ENCODE assay signal across 13 cellular contexts in the genomic region with DNA sequence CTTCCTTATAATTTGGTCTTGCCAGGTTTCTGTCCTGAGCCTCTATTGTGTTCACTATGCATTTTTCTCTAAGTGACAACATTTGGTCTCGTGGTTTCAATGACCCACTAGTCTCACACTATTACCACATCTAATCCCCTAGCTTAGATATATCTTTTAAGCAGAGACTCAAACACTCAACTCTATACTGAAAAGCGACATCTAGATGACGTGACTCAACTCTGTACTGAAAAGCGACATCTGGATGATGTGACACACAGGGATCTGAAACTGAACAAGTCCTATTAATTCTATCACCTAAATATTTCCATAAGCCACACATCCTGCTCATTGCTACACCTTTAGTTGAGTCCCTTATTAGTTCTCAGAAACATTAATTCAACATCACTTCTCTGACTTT.
DNase-seq lines count a peak whose midpoint lies in the region; ATAC-seq, FAIRE-seq and TF ChIP-seq lines count a peak whose summit lies in the region.
"Had no signal": no experiment of that assay in that cellular context is flagged by ENCODE, and none has a peak within 500 bp of the region (broad histone marks: within the 10 kb centered on the region; RNA-seq: fewer than 3 reads in every experiment).

No MANE protein-coding gene starts in this region.

- H4K20me1 ChIP-seq in KMS-11 (ENCODE audit: insufficient read depth): no peaks in the 10 kb centered on the region

- no peak for FAIRE-seq in kidney (lab: Jason Lieb, UNC)

- no peaks in the 10 kb centered on the region for H3K79me2 ChIP-seq in KMS-11 (ENCODE audit: insufficient read depth, low read depth)

- H3K36me3 Mint-ChIP-seq in CD8-positive, alpha-beta T cell: no peaks in the 10 kb centered on the region
- no peaks in the 10 kb centered on the region for H3K36me3 Mint-ChIP-seq in progenitor cell of endocrine pancreas (ENCODE audit: insufficient read depth)

- H3K4me3 ChIP-seq in CD8-positive, alpha-beta T cell (ENCODE audit: low read depth, low read length): no peak overlapping the region
- no peak overlapping the region for H3K4me3 ChIP-seq in KMS-11 (IDR thresholded peaks at IDR 0.05; ENCODE audit: insufficient read depth, low read depth, low read length)
- H3K4me3 ChIP-seq in kidney (ENCODE audit: low read length in 2 of 2): no peak overlapping the region
- H3K4me3 ChIP-seq: ovary had no signal

- H3K27me3 ChIP-seq in CD8-positive, alpha-beta T cell (ENCODE audit: insufficient read depth, low read length): no peaks in the 10 kb centered on the region
- H3K27me3 ChIP-seq in KMS-11 (ENCODE audit: insufficient read depth, low read depth): no peaks in the 10 kb centered on the region
- H3K27me3 ChIP-seq: ovary had no signal

- H3K36me3 ChIP-seq in CD8-positive, alpha-beta T cell (ENCODE audit: insufficient read depth, low read length): no peaks in the 10 kb centered on the region
- no peaks in the 10 kb centered on the region for H3K36me3 ChIP-seq in KMS-11 (ENCODE audit: insufficient read depth)
- H3K36me3 ChIP-seq in kidney (ENCODE audit: control insufficient read depth in 1 of 2, insufficient read depth in 2 of 2, low read length in 2 of 2): no peaks in the 10 kb centered on the region
- H3K36me3 ChIP-seq: ovary had no signal

- no peak for DNase-seq in CD8-positive, alpha-beta T cell
- DNase-seq in G401 (ENCODE audit: low spot score) (no peak), progenitor cell of endocrine pancreas (ENCODE audit: low spot score, unreplicated experiment) (no peak), kidney (no peak), NCI-H2227 treated with DMSO at 0.1 percent for 48 hours (lab: John Stamatoyannopoulos, UW) (no peak)
- DNase-seq: Calu3, caudate nucleus, hypothalamus, NCI-H748 treated with DMSO at 0.1 percent for 48 hours, ovary had no signal

- intact Hi-C loops in CD8-positive, alpha-beta T cell (cut with DNase I, micrococcal nuclease): no loop called here
- intact Hi-C loops in kidney (cut with DNase I): no loop called here

- CTCF ChIA-PET in CD8-positive, alpha-beta T cell (lab: Charles Lee): interaction anchor here (1.2 kb wide), 1 partner anchor 20 kb away, joined by 3 read pairs; no protein-coding TSS in a partner anchor

- no peak overlapping the region for H2AFZ ChIP-seq in KMS-11 (ENCODE audit: low read depth)

- H3K4me1 ChIP-seq in CD8-positive, alpha-beta T cell (ENCODE audit: insufficient read depth, low read length): no peaks in the 10 kb centered on the region
- H3K4me1 ChIP-seq in KMS-11 (ENCODE audit: low read depth, poor library complexity, severe bottlenecking) (peaks cover 33% of the 10 kb centered on the region), kidney (ENCODE audit: control insufficient read depth in 1 of 2, insufficient read depth in 1 of 2, low read depth in 1 of 2, low read length in 2 of 2) (no peaks in the 10 kb centered on the region)

- H3K9me3 ChIP-seq in CD8-positive, alpha-beta T cell (ENCODE audit: low read length): no peaks in the 10 kb centered on the region
- no peaks in the 10 kb centered on the region for H3K9me3 ChIP-seq in kidney (ENCODE audit: control insufficient read depth in 1 of 2, low read length in 2 of 2)
- H3K9me3 ChIP-seq: ovary had no signal

- in situ Hi-C loops in G401 (cut with HindIII; ENCODE audit: low sequenced_read_pairs): no loop called here

- H3K27me3 Mint-ChIP-seq in CD8-positive, alpha-beta T cell (ENCODE audit: low read depth): no peaks in the 10 kb centered on the region
- H3K27me3 Mint-ChIP-seq in progenitor cell of endocrine pancreas: no peaks in the 10 kb centered on the region

- ATAC-seq in CD8-positive, alpha-beta T cell: peak; percentile 31
- peak; percentile 100 for ATAC-seq in GM18907 (IDR thresholded peaks at IDR 0.05; ENCODE audit: unreplicated experiment)
- peak; percentile 99 for ATAC-seq in HG02759 (IDR thresholded peaks at IDR 0.05; ENCODE audit: unreplicated experiment)

- no peak overlapping the region for H3K27ac Mint-ChIP-seq in CD8-positive, alpha-beta T cell
- H3K27ac Mint-ChIP-seq in progenitor cell of endocrine pancreas: no peak overlapping the region

- no peaks in the 10 kb centered on the region for H3K9me3 Mint-ChIP-seq in CD8-positive, alpha-beta T cell
- H3K9me3 Mint-ChIP-seq in progenitor cell of endocrine pancreas (ENCODE audit: low read depth): no peaks in the 10 kb centered on the region

- POLR2A ChIA-PET in CD8-positive, alpha-beta T cell (lab: Charles Lee): no interaction called here

- H3K4me1 Mint-ChIP-seq in CD8-positive, alpha-beta T cell (ENCODE audit: low read depth): peaks cover 6% of the 10 kb centered on the region
- H3K4me1 Mint-ChIP-seq in progenitor cell of endocrine pancreas (ENCODE audit: low read depth): no peaks in the 10 kb centered on the region

- TF ChIP-seq CTCF in CD8-positive, alpha-beta T cell (IDR thresholded peaks at IDR 0.05): no peak
- TF ChIP-seq CTCF in KMS-11 (conservative IDR thresholded peaks at IDR 0.05; ENCODE audit: low read depth, low read length) (no peak), progenitor cell of endocrine pancreas (IDR thresholded peaks at IDR 0.05; ENCODE audit: unreplicated experiment) (no peak), kidney (IDR thresholded peaks at IDR 0.05; ENCODE audit: borderline replicate concordance, extremely low read depth, insufficient read depth) (no peak)

- no peak overlapping the region for H3K4me3 Mint-ChIP-seq in CD8-positive, alpha-beta T cell
- no peak overlapping the region for H3K4me3 Mint-ChIP-seq in progenitor cell of endocrine pancreas (ENCODE audit: low read depth)

- H3K4me2 ChIP-seq in KMS-11: peak overlapping the region; percentile 65

- H3K9ac ChIP-seq in KMS-11 (no peak overlapping the region), kidney (ENCODE audit: low read length in 2 of 2) (no peak overlapping the region)

- H3K27ac ChIP-seq in CD8-positive, alpha-beta T cell (ENCODE audit: low read depth, low read length): no peak overlapping the region
- H3K27ac ChIP-seq in KMS-11 (peak overlapping the region; percentile 13; the same call in 1 of the 2 replicates), kidney (ENCODE audit: low read depth in 2 of 2, low read length in 2 of 2) (no peak overlapping the region)
- H3K27ac ChIP-seq: ovary had no signal

Comparison
In these comparisons a context has a peak if more than half of its experiments do, and no peak if none do; other contexts are left out.
1. ATAC-seq: peak in every context shown above with its lines; median percentile 100 in GM18907; 99 in HG02759; 31 in CD8-positive, alpha-beta T cell.